Comparison of ENCODE assay signal across 8 cellular contexts in the genomic region with DNA sequence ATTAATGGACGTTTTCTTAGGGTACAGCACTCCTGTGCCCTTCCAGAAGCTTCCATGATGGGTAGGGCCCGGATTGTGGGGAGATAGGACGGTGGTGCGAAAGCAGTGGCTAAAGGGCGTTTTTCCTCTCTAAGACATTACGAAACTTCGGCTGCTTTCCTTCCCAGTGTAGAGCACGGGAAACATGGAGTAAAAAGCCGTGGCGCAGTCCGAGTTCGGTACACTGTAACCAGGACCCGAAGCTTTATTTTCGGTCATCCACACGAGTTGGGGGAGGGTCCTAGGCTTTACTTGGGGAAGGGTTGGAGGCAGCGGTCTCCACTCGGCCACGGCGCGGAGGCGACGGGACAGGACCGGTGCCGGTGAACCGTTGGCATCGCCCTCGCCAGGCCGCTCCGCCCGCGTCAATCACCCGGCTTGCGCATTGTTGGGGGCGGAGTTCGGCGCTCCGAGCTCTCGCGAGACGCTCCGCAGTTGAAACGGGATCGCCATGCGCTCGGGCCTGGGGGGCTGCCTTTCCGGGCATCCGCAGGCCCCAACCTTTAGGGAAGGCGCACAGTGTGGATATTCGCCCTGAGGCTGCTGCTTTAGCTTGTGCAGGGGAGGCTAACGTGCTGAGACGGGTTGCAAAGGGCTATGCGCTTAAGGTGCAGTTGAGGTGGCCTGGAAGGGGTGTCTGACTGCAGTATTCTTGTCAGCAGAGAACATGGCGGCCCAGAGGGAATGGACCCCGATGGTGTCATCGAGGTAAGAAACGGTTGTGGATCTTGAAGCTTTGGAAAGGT. TPM values are rescaled to one million over a fixed set of nuclear protein-coding genes. Genes with fewer than 3 reads are reported as not detected.
A peak's percentile ranks its signal among the peaks of the same experiment; 100 is the strongest.
DNase-seq lines count a peak whose midpoint lies in the region; ATAC-seq and TF ChIP-seq lines count a peak whose summit lies in the region.

No MANE protein-coding gene starts in this region.

- H3K36me3 ChIP-seq in colonic mucosa = peaks cover 28% of the 10 kb centered on the region

- no peaks in the 10 kb centered on the region for H3K9me3 ChIP-seq in colonic mucosa

- peak overlapping the region; percentile 90 for H3K27ac ChIP-seq in colonic mucosa

- peak overlapping the region; percentile 77 for H3K4me3 ChIP-seq in colonic mucosa

- intact Hi-C loops in colonic mucosa (cut with DNase I) (loop anchor here (5.0 kb wide), 1 partner anchor 217 kb away; a partner anchor contains a TSS), left colon (cut with DNase I, micrococcal nuclease) (no loop called here)

- ATAC-seq in HG03025 (IDR thresholded peaks at IDR 0.05; ENCODE audit: low FRiP score, unreplicated experiment) (peak; percentile 40), left colon (peak; percentile 83)

- H3K27me3 ChIP-seq in colonic mucosa = no peaks in the 10 kb centered on the region

- peak; percentile 43 to 54 for DNase-seq in SHP77 (lab: John Stamatoyannopoulos, UW)
- no peak for DNase-seq in SHP77 treated with DMSO at 0.1 percent for 48 hours (lab: John Stamatoyannopoulos, UW)
- DNase-seq in NCI-H2196 treated with DMSO at 0.1 percent for 48 hours (lab: John Stamatoyannopoulos, UW; ENCODE audit: unreplicated experiment) = peak; percentile 58
- peak; percentile 76 to 78 for DNase-seq in activated CD4-positive, alpha-beta T cell treated with anti-CD3 and anti-CD28 coated beads for 4 hours
- peak; percentile 87 for DNase-seq in colonic mucosa
- peak; percentile 85 to 92 for DNase-seq in left colon
- peak; percentile 67 for DNase-seq in stimulated activated CD4-positive, alpha-beta T cell treated with anti-CD3 and anti-CD28 coated beads, Interleukin-1b, Interleukin-23, amount 100 ng/mL, for 4 hours (ENCODE audit: low read depth in 2 of 2)

- H3K4me1 ChIP-seq in colonic mucosa = peaks cover 5% of the 10 kb centered on the region

- H3K9ac ChIP-seq in colonic mucosa (ENCODE audit: low read depth in 2 of 2, low read length in 2 of 2) = peak overlapping the region; percentile 100

- no peak for TF ChIP-seq CTCF in colonic mucosa (IDR thresholded peaks at IDR 0.05)

RNA-seq across cellular contexts. Expression of a gene that starts 0.5 kb away (rescaled TPM):
- 100 to 1,000 TPM; 337 to 366 TPM for total RNA-seq in colonic mucosa
- 100 to 1,000 TPM; 214 to 343 TPM for total RNA-seq in left colon

RNA-seq across cellular contexts. Expression of a gene that starts 22.4 kb away (rescaled TPM):
- total RNA-seq in colonic mucosa = 10 to 100 TPM; 13.4 to 40.4 TPM
- total RNA-seq in left colon = 1 to 10 TPM; 6.6 to 7.8 TPM

RNA-seq across cellular contexts. Expression of a gene that starts 58.6 kb away (rescaled TPM):
- total RNA-seq in colonic mucosa (under 1 TPM; 0.17 to 0.58 TPM), left colon (1 to 10 TPM in 1 of 2 donors, under 1 TPM in 1; 0.15 to 3.1 TPM)
